In the genomic region with DNA sequence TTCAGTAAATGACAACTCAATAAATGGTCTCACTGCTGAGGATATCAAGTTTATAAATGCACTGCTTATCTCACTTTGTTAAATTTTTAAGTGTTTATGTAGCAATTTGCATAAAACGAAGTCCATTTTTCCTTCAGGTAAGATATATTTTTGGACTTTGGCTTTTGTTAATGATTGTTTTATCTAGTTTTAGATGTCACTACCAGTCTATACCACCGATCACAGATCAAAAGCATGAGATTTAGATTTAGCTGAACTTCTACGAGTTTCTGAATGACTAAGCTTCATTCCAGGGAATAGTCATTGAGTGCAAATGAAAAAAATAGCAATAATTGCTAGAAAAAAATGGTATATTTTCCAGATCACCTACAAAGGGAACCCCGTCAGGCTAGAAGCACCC, we compare ENCODE assay signal across 12 cellular contexts. TPM values are rescaled to one million over a fixed set of nuclear protein-coding genes. Genes with fewer than 3 reads are reported as not detected.
"Had no signal": no experiment of that assay in that cellular context is flagged by ENCODE, and none has a peak within 500 bp of the region (broad histone marks: within the 10 kb centered on the region; RNA-seq: fewer than 3 reads in every experiment).

No MANE protein-coding gene starts in this region.

- H3K4me3 ChIP-seq: GM23248, GM23338, HAP-1 had no signal

- H3K36me3 ChIP-seq: HAP-1 had no signal

- H2AFZ ChIP-seq: GM23248, GM23338 had no signal

- H3K4me1 ChIP-seq: HAP-1 had no signal

- DNase-seq: GM23248, GOT3, H7, H9, HCEC 1CT, HFFc6 had no signal

- FAIRE-seq: H1, H54 had no signal

- ATAC-seq: GM23338, HCT116 had no signal

- H3K27ac ChIP-seq: GM23248 had no signal

- H3K9me3 ChIP-seq: HAP-1 had no signal

- H3K4me2 ChIP-seq: GM23338 had no signal

- H3K9ac ChIP-seq: GM23248 had no signal

RNA-seq across cellular contexts. Expression of a gene that starts 12.8 kb away (rescaled TPM):
- total RNA-seq: H4, HFFc6 had no signal
